20 cellular contexts compared by ENCODE assay signal in genomic region chr10:85407093-85407492, GRCh38.
"Had no signal": no experiment of that assay in that cellular context is flagged by ENCODE, and none has a peak within 500 bp of the region (broad histone marks: within the 10 kb centered on the region; RNA-seq: fewer than 3 reads in every experiment).

No MANE protein-coding gene starts in this region.

- H3K4me2 ChIP-seq: hepatocyte had no signal

- H3K9ac ChIP-seq: parathyroid adenoma had no signal

- H3K27me3 Mint-ChIP-seq: effector memory CD8-positive, alpha-beta T cell; progenitor cell of endocrine pancreas; stimulated activated naive B cell treated with anti-CD40 and anti-IgM and Interleukin-4, amounts not matched to agents 10 μg/mL and 1 μg/mL and 100 μg/mL, for 72 hours; stimulated activated naive CD8-positive, alpha-beta T cell treated with anti-CD3 and anti-CD28 coated beads, Interleukin-15, Interleukin-2, amounts not matched to agents 100 ng/mL and 50 ng/mL, for 24 hours had no signal

- H3K27me3 ChIP-seq: hepatocyte, right lobe of liver, transverse colon, upper lobe of right lung, uterus had no signal

- H3K36me3 Mint-ChIP-seq: natural killer cell; stimulated activated naive B cell treated with anti-CD40 and anti-IgM and Interleukin-4, amounts not matched to agents 10 μg/mL and 1 μg/mL and 100 μg/mL, for 72 hours had no signal

- H2AFZ ChIP-seq: hepatocyte, parathyroid adenoma had no signal

- DNase-seq: cortex of kidney; effector memory CD8-positive, alpha-beta T cell; head of caudate nucleus; left colon; left ventricle myocardium superior; lower lobe of right lung; natural killer cell; right lobe of liver; small intestine; stimulated activated CD4-positive, alpha-beta T cell treated with anti-CD3 and anti-CD28 coated beads, Interleukin-15, amount 100 ng/mL, for 24 hours; stimulated activated CD4-positive, alpha-beta T cell treated with anti-CD3 and anti-CD28 coated beads, Interleukin-2, amount 100 ng/mL, for 48 hours; stimulated activated naive B cell treated with anti-CD40 and anti-IgM and Interleukin-4, amounts not matched to agents 10 μg/mL and 1 μg/mL and 100 μg/mL, for 72 hours; transverse colon; upper lobe of right lung; uterus had no signal

- H3K4me1 Mint-ChIP-seq: natural killer cell; stimulated activated naive B cell treated with anti-CD40 and anti-IgM and Interleukin-4, amounts not matched to agents 10 μg/mL and 1 μg/mL and 100 μg/mL, for 72 hours had no signal

- H3K4me3 Mint-ChIP-seq: effector memory CD8-positive, alpha-beta T cell; natural killer cell; stimulated activated naive B cell treated with anti-CD40 and anti-IgM and Interleukin-4, amounts not matched to agents 10 μg/mL and 1 μg/mL and 100 μg/mL, for 72 hours; stimulated activated naive CD8-positive, alpha-beta T cell treated with anti-CD3 and anti-CD28 coated beads, Interleukin-15, Interleukin-2, amounts not matched to agents 100 ng/mL and 50 ng/mL, for 24 hours had no signal

- H3K79me2 ChIP-seq: hepatocyte, parathyroid adenoma had no signal

- H3K27ac ChIP-seq: hepatocyte, lower lobe of right lung, parathyroid adenoma, right lobe of liver, thoracic aorta, transverse colon, upper lobe of right lung, uterus had no signal

- H3K4me3 ChIP-seq: hepatocyte, lower lobe of right lung, right lobe of liver, thoracic aorta, transverse colon, upper lobe of right lung, uterus had no signal

- H3K27ac Mint-ChIP-seq: effector memory CD8-positive, alpha-beta T cell; natural killer cell; progenitor cell of endocrine pancreas; stimulated activated naive B cell treated with anti-CD40 and anti-IgM and Interleukin-4, amounts not matched to agents 10 μg/mL and 1 μg/mL and 100 μg/mL, for 72 hours; stimulated activated naive CD8-positive, alpha-beta T cell treated with anti-CD3 and anti-CD28 coated beads, Interleukin-15, Interleukin-2, amounts not matched to agents 100 ng/mL and 50 ng/mL, for 24 hours had no signal

- H3K9me3 ChIP-seq: right lobe of liver, thoracic aorta, transverse colon, upper lobe of right lung, uterus had no signal

- H3K36me3 ChIP-seq: lower lobe of right lung, right lobe of liver, thoracic aorta, transverse colon, upper lobe of right lung, uterus had no signal

- H3K4me1 ChIP-seq: lower lobe of right lung, parathyroid adenoma, right lobe of liver, transverse colon, upper lobe of right lung, uterus had no signal
